ENCODE assay signal across 8 cellular contexts in genomic region chr17:4999429-5000093, GRCh38. TPM values are rescaled to one million over a fixed set of nuclear protein-coding genes. Genes with fewer than 3 reads are reported as not detected.
DNase-seq lines count a peak whose midpoint lies in the region; ATAC-seq and TF ChIP-seq lines count a peak whose summit lies in the region.

No MANE protein-coding gene starts in this region.

- peaks cover 14% of the 10 kb centered on the region in 2 donors for H3K36me3 Mint-ChIP-seq in naive B cell

- DNase-seq in AG04450 (ENCODE audit: low read depth, low spot score) (no peak), naive B cell (no peak), NCI-H2227 (lab: John Stamatoyannopoulos, UW; ENCODE audit: unreplicated experiment) (no peak), left lobe of liver (ENCODE audit: low spot score) (no peak), HuH-7 (ENCODE audit: low spot score) (no peak), NCI-H2171 (lab: John Stamatoyannopoulos, UW) (no peak)

- CTCF ChIA-PET in AG04450 (lab: Charles Lee) = interaction anchor here (0.5 to 0.8 kb wide), 2 partner anchors 62 to 289 kb away, joined by 3 read pairs; no protein-coding TSS in a partner anchor

- H3K9me3 ChIP-seq in AG04450 (ENCODE audit: control insufficient read depth, insufficient read depth, low read length) (no peaks in the 10 kb centered on the region; the same call in 1 of the 2 replicates), Loucy (ENCODE audit: insufficient read depth, low read depth, low read length) (no peaks in the 10 kb centered on the region), ectodermal cell (ENCODE audit: control insufficient read depth, low read length) (no peaks in the 10 kb centered on the region)

- peak overlapping the region; percentile 94 for H3K4me3 ChIP-seq in AG04450 (ENCODE audit: low read depth, low read length)
- peak overlapping the region; percentile 88 for H3K4me3 ChIP-seq in Loucy (ENCODE audit: low read length, poor library complexity, severe bottlenecking)
- H3K4me3 ChIP-seq in ectodermal cell (ENCODE audit: insufficient read depth, low read depth, low read length) = peak overlapping the region; percentile 89

- H2AFZ ChIP-seq in Loucy (ENCODE audit: low read length) = no peak overlapping the region

- H3K27me3 Mint-ChIP-seq in naive B cell = peaks cover 0 to 26% (median 14%) of the 10 kb centered on the region in 3 donors

- H3K4me1 Mint-ChIP-seq in naive B cell = peaks cover 23 to 30% (median 28%) of the 10 kb centered on the region in 3 donors

- H3K27ac Mint-ChIP-seq in naive B cell = peak overlapping the region in 3 of 6 donors; percentile 49 to 55 (median 50)

- no peaks in the 10 kb centered on the region for H3K9me3 Mint-ChIP-seq in naive B cell

- no peak for ATAC-seq in naive B cell (ENCODE audit: low read depth in 2 of 2)
- ATAC-seq in left lobe of liver = no peak

- H3K27me3 ChIP-seq in AG04450 (ENCODE audit: control insufficient read depth, insufficient read depth, low read length) (no peaks in the 10 kb centered on the region), Loucy (ENCODE audit: insufficient read depth, low read length, poor library complexity, severe bottlenecking) (no peaks in the 10 kb centered on the region), ectodermal cell (ENCODE audit: control insufficient read depth, insufficient read depth, low read length, poor library complexity, severe bottlenecking) (peaks cover 24% of the 10 kb centered on the region)

- peaks cover 22% of the 10 kb centered on the region; the same call in 1 of the 2 replicates for H3K79me2 ChIP-seq in Loucy (ENCODE audit: insufficient read depth, low read length)

- H3K4me2 ChIP-seq in Loucy (ENCODE audit: low read depth, low read length, poor library complexity, severe bottlenecking) = peak overlapping the region; percentile 83

- no peaks in the 10 kb centered on the region for H4K20me1 ChIP-seq in Loucy (ENCODE audit: insufficient read depth, low read length, poor library complexity, severe bottlenecking)

- WGBS in ectodermal cell, 2 experiments = 75 to 77% methylated on average over 12 of the region's 12 CpGs

- H3K9ac ChIP-seq in Loucy (ENCODE audit: low read depth, low read length, poor library complexity, severe bottlenecking) = peak overlapping the region; percentile 69

- POLR2A ChIA-PET in AG04450 (lab: Yijun Ruan, JAX) = interaction anchor here (1.0 kb wide), 1 partner anchor 32 kb away, joined by 3 read pairs; no protein-coding TSS in a partner anchor

- H3K9me2 ChIP-seq in Loucy (replicated peaks; ENCODE audit: low read depth, low read length) = no peaks in the 10 kb centered on the region

- peak overlapping the region; percentile 5 to 93 (median 78) for H3K4me3 Mint-ChIP-seq in naive B cell

- peaks cover 14% of the 10 kb centered on the region for H3K4me1 ChIP-seq in Loucy (ENCODE audit: insufficient read depth, low read length, poor library complexity, severe bottlenecking)
- peaks cover 17% of the 10 kb centered on the region for H3K4me1 ChIP-seq in ectodermal cell (ENCODE audit: control insufficient read depth, insufficient read depth, low read length)

- TF ChIP-seq CTCF in AG04450 (IDR thresholded peaks at IDR 0.05; ENCODE audit: low read depth, low read length) = no peak
- no peak for TF ChIP-seq CTCF in Loucy (conservative IDR thresholded peaks at IDR 0.05; ENCODE audit: low read length)

- H3F3A ChIP-seq in Loucy (ENCODE audit: low read depth) = no peaks in the 10 kb centered on the region

- H3K27ac ChIP-seq in AG04450 (ENCODE audit: low read depth, low read length) = no peak overlapping the region
- no peak overlapping the region for H3K27ac ChIP-seq in ectodermal cell (ENCODE audit: insufficient read depth, low read depth, low read length, poor library complexity, severe bottlenecking)

- H3K36me3 ChIP-seq in Loucy (ENCODE audit: insufficient read depth, low read length) = peaks cover 13% of the 10 kb centered on the region; the same call in 1 of the 2 replicates
- H3K36me3 ChIP-seq in ectodermal cell (ENCODE audit: control insufficient read depth, insufficient read depth, low read length) = peaks cover 27% of the 10 kb centered on the region

RNA-seq across cellular contexts. Expression of gene KIF1C, which starts 1.8 kb away (rescaled TPM):
- 46.9 and 49.8 TPM in 2 replicates for polyA plus RNA-seq in AG04450 (2011; rRNA removed)
- polyA minus RNA-seq in AG04450 (2011; rRNA and poly(A)+ RNA removed) = 62.0 and 84.3 TPM in 2 replicates
- polyA plus RNA-seq in ectodermal cell (2013, experiment 1 of 4) = 62.1 TPM
- polyA plus RNA-seq in ectodermal cell (2013, experiment 2 of 4) = 60.7 TPM
- polyA plus RNA-seq in ectodermal cell (2013, experiment 3 of 4) = 31.0 TPM
- 34.9 TPM for polyA plus RNA-seq in ectodermal cell (2013, experiment 4 of 4)
- polyA plus RNA-seq in naive B cell (ENCODE audit: low read depth in 6 of 6) = 1 to 10 TPM in 3 of 6 donors, under 1 TPM in 2, not detected in 1; 0.16 to 3.6 (median 2.0) TPM
- 126 TPM for total RNA-seq in left lobe of liver

RNA-seq across cellular contexts. Expression of gene INCA1, which starts 2.2 kb away (rescaled TPM):
- polyA plus RNA-seq in AG04450 (2011; rRNA removed) (0.29 and 0.56 TPM in 2 replicates), naive B cell (ENCODE audit: low read depth in 6 of 6) (under 1 TPM in 3 of 6 donors, not detected in 3; 0.40 to 0.98 (median 0.41) TPM)
- polyA minus RNA-seq in AG04450 (2011; rRNA and poly(A)+ RNA removed) = 0.39 and 0.87 TPM in 2 replicates
- 0.72 TPM for polyA plus RNA-seq in ectodermal cell (2013, experiment 1 of 4)
- polyA plus RNA-seq in ectodermal cell (2013, experiment 2 of 4) = 0.82 TPM
- 0.37 TPM for polyA plus RNA-seq in ectodermal cell (2013, experiment 3 of 4)
- 1.1 TPM for polyA plus RNA-seq in ectodermal cell (2013, experiment 4 of 4)
- total RNA-seq in left lobe of liver = 0.88 TPM

RNA-seq across cellular contexts. Expression of gene CAMTA2, which starts 12.1 kb away (rescaled TPM):
- 18.0 and 20.0 TPM in 2 replicates for polyA plus RNA-seq in AG04450 (2011; rRNA removed)
- 12.0 and 14.8 TPM in 2 replicates for polyA minus RNA-seq in AG04450 (2011; rRNA and poly(A)+ RNA removed)
- polyA plus RNA-seq in ectodermal cell (2013, experiment 1 of 4) = 15.7 TPM
- polyA plus RNA-seq in ectodermal cell (2013, experiment 2 of 4) = 14.8 TPM
- polyA plus RNA-seq in ectodermal cell (2013, experiment 3 of 4) = 14.0 TPM
- 16.1 TPM for polyA plus RNA-seq in ectodermal cell (2013, experiment 4 of 4)
- polyA plus RNA-seq in naive B cell (ENCODE audit: low read depth in 6 of 6) = 10 to 100 TPM in 1 of 6 donors, 1 to 10 TPM in 5; 3.3 to 16.7 (median 5.2) TPM
- 17.7 TPM for total RNA-seq in left lobe of liver

RNA-seq across cellular contexts. Expression of gene SPAG7, which starts 31.9 kb away (rescaled TPM):
- polyA plus RNA-seq in AG04450 (2011; rRNA removed) = 71.0 and 71.1 TPM in 2 replicates
- 27.9 and 32.1 TPM in 2 replicates for polyA minus RNA-seq in AG04450 (2011; rRNA and poly(A)+ RNA removed)
- 110 TPM for polyA plus RNA-seq in ectodermal cell (2013, experiment 1 of 4)
- 102 TPM for polyA plus RNA-seq in ectodermal cell (2013, experiment 2 of 4)
- polyA plus RNA-seq in ectodermal cell (2013, experiment 3 of 4) = 93.6 TPM
- polyA plus RNA-seq in ectodermal cell (2013, experiment 4 of 4) = 102 TPM
- 100 to 1,000 TPM in 3 of 6 donors, 10 to 100 TPM in 3; 92.4 to 171 (median 104) TPM for polyA plus RNA-seq in naive B cell (ENCODE audit: low read depth in 6 of 6)
- 20.3 TPM for total RNA-seq in left lobe of liver

RNA-seq across cellular contexts. Expression of gene SLC52A1, which starts 35.7 kb away (rescaled TPM):
- not detected in 2 replicates for polyA plus RNA-seq in AG04450 (2011; rRNA removed)
- not detected in 2 replicates for polyA minus RNA-seq in AG04450 (2011; rRNA and poly(A)+ RNA removed)
- polyA plus RNA-seq in ectodermal cell (2013, experiment 1 of 4) = not detected
- 0.05 TPM for polyA plus RNA-seq in ectodermal cell (2013, experiment 2 of 4)
- not detected for polyA plus RNA-seq in ectodermal cell (2013, experiment 3 of 4)
- polyA plus RNA-seq in ectodermal cell (2013, experiment 4 of 4) = not detected
- polyA plus RNA-seq in naive B cell (ENCODE audit: low read depth in 6 of 6) = not detected
- total RNA-seq in left lobe of liver = 0.08 TPM

Comparison
In these comparisons a context has a peak if more than half of its experiments do, and no peak if none do; other contexts are left out.
1. RNA of gene KIF1C, which starts 1.8 kb away (polyA plus RNA-seq): 46.9 to 49.8 TPM in AG04450; 0.16 to 3.6 TPM in naive B cell; every median in the first group is over 10 times any median in the second.
2. Peak in every context shown above with its lines, with median percentiles within 50 percentile points of each other: H3K4me3 ChIP-seq.